In genomic region chr15:25182736-25183445, GRCh38 we compare ENCODE assay signal across 18 cellular contexts.
DNase-seq lines count a peak whose midpoint lies in the region; ATAC-seq and TF ChIP-seq lines count a peak whose summit lies in the region.
"Had no signal": no experiment of that assay in that cellular context is flagged by ENCODE, and none has a peak within 500 bp of the region (broad histone marks: within the 10 kb centered on the region; RNA-seq: fewer than 3 reads in every experiment).

No MANE protein-coding gene starts in this region.

- H3K9me3 Mint-ChIP-seq in activated CD8-positive, alpha-beta memory T cell treated with anti-CD3 and anti-CD28 coated beads, Interleukin-2, amount 10 ng/mL, durations not matched to agents 7 days and 5 days (ENCODE audit: low read depth) = no peaks in the 10 kb centered on the region
- peaks cover 23% of the 10 kb centered on the region for H3K9me3 Mint-ChIP-seq in glutamatergic neuron (ENCODE audit: unreplicated experiment)
- H3K9me3 Mint-ChIP-seq in activated T-cell treated with anti-CD3 and anti-CD28 coated beads, Interleukin-2, amount 50 U/mL, for 24 hours = peaks cover 14% of the 10 kb centered on the region
- H3K9me3 Mint-ChIP-seq: activated naive CD4-positive, alpha-beta T cell treated with anti-CD3 and anti-CD28 coated beads, Interleukin-2, amount 50 U/mL, for 24 hours had no signal

- H3K36me3 ChIP-seq in right lobe of liver (no peaks in the 10 kb centered on the region), suprapubic skin (no peaks in the 10 kb centered on the region)
- H3K36me3 ChIP-seq: thyroid gland had no signal

- TF ChIP-seq CTCF in glutamatergic neuron (IDR thresholded peaks at IDR 0.05; ENCODE audit: partially characterized antibody, unreplicated experiment) = no peak
- TF ChIP-seq CTCF in right lobe of liver (IDR thresholded peaks at IDR 0.05) = peak in 1 of 4 donors; percentile 12
- TF ChIP-seq CTCF in suprapubic skin (IDR thresholded peaks at IDR 0.05) = no peak

- no peak overlapping the region for H3K27ac Mint-ChIP-seq in activated CD8-positive, alpha-beta memory T cell treated with anti-CD3 and anti-CD28 coated beads, Interleukin-2, amount 10 ng/mL, durations not matched to agents 7 days and 5 days
- H3K27ac Mint-ChIP-seq in glutamatergic neuron (ENCODE audit: unreplicated experiment) = no peak overlapping the region
- H3K27ac Mint-ChIP-seq in activated T-cell treated with anti-CD3 and anti-CD28 coated beads, Interleukin-2, amount 50 U/mL, for 24 hours = no peak overlapping the region
- H3K27ac Mint-ChIP-seq: activated CD8-positive, alpha-beta T cell treated with anti-CD3 and anti-CD28 coated beads, Interleukin-2, amount 10 ng/mL, durations not matched to agents 7 days and 5 days; activated naive CD4-positive, alpha-beta T cell treated with anti-CD3 and anti-CD28 coated beads, Interleukin-2, amount 50 U/mL, for 24 hours; brain; nephron progenitor cell had no signal

- no peak for ATAC-seq in activated CD8-positive, alpha-beta memory T cell treated with anti-CD3 and anti-CD28 coated beads, Interleukin-2, amount 10 ng/mL, durations not matched to agents 7 days and 5 days
- ATAC-seq in right lobe of liver = no peak
- no peak for ATAC-seq in HG03342 (IDR thresholded peaks at IDR 0.05; ENCODE audit: unreplicated experiment)
- ATAC-seq: activated CD8-positive, alpha-beta T cell treated with anti-CD3 and anti-CD28 coated beads, Interleukin-2, amount 10 ng/mL, durations not matched to agents 7 days and 5 days had no signal

- H3K4me1 Mint-ChIP-seq in activated CD8-positive, alpha-beta memory T cell treated with anti-CD3 and anti-CD28 coated beads, Interleukin-2, amount 10 ng/mL, durations not matched to agents 7 days and 5 days = no peaks in the 10 kb centered on the region
- H3K4me1 Mint-ChIP-seq in glutamatergic neuron (ENCODE audit: low read depth, unreplicated experiment) = no peaks in the 10 kb centered on the region
- H3K4me1 Mint-ChIP-seq in activated T-cell treated with anti-CD3 and anti-CD28 coated beads, Interleukin-2, amount 50 U/mL, for 24 hours (ENCODE audit: low read depth) = no peaks in the 10 kb centered on the region
- H3K4me1 Mint-ChIP-seq: activated naive CD4-positive, alpha-beta T cell treated with anti-CD3 and anti-CD28 coated beads, Interleukin-2, amount 50 U/mL, for 24 hours; brain; nephron progenitor cell had no signal

- H3K4me3 Mint-ChIP-seq in activated CD8-positive, alpha-beta memory T cell treated with anti-CD3 and anti-CD28 coated beads, Interleukin-2, amount 10 ng/mL, durations not matched to agents 7 days and 5 days = no peak overlapping the region
- no peak overlapping the region for H3K4me3 Mint-ChIP-seq in glutamatergic neuron (ENCODE audit: unreplicated experiment)
- H3K4me3 Mint-ChIP-seq in activated T-cell treated with anti-CD3 and anti-CD28 coated beads, Interleukin-2, amount 50 U/mL, for 24 hours = no peak overlapping the region
- H3K4me3 Mint-ChIP-seq: activated CD8-positive, alpha-beta T cell treated with anti-CD3 and anti-CD28 coated beads, Interleukin-2, amount 10 ng/mL, durations not matched to agents 7 days and 5 days; activated naive CD4-positive, alpha-beta T cell treated with anti-CD3 and anti-CD28 coated beads, Interleukin-2, amount 50 U/mL, for 24 hours; brain; nephron progenitor cell had no signal

- H3K4me1 ChIP-seq in right lobe of liver (no peaks in the 10 kb centered on the region), suprapubic skin (no peaks in the 10 kb centered on the region)
- H3K4me1 ChIP-seq: thyroid gland had no signal

- TF ChIP-seq EP300 in suprapubic skin (IDR thresholded peaks at IDR 0.05) = no peak

- no peaks in the 10 kb centered on the region for H3K9me3 ChIP-seq in right lobe of liver
- peaks cover 29% of the 10 kb centered on the region for H3K9me3 ChIP-seq in suprapubic skin
- H3K9me3 ChIP-seq: thyroid gland had no signal

- intact Hi-C loops in right lobe of liver (cut with DNase I) = no loop called here

- DNase-seq in activated CD8-positive, alpha-beta memory T cell treated with anti-CD3 and anti-CD28 coated beads, Interleukin-2, amount 50 U/mL, for 4 hours = peak; percentile 8
- DNase-seq in activated CD8-positive, alpha-beta memory T cell treated with anti-CD3 and anti-CD28 coated beads, Interleukin-2, amount 10 ng/mL, durations not matched to agents 7 days and 5 days = no peak
- peak; percentile 7 for DNase-seq in glutamatergic neuron
- DNase-seq in right lobe of liver = peak; percentile 9 to 32 (median 31)
- peak; percentile 24 to 48 for DNase-seq in suprapubic skin (ENCODE audit: low spot score in 2 of 2)
- no peak for DNase-seq in NCI-H187 treated with DMSO at 0.1 percent for 48 hours (lab: John Stamatoyannopoulos, UW)
- no peak for DNase-seq in activated T-cell treated with anti-CD3 and anti-CD28 coated beads, Interleukin-2, amount 50 U/mL, for 24 hours
- DNase-seq: activated CD8-positive, alpha-beta T cell treated with anti-CD3 and anti-CD28 coated beads, Interleukin-2, amount 10 ng/mL, durations not matched to agents 7 days and 5 days; effector CD4-positive, alpha-beta T cell; NCI-H1694 treated with DMSO at 0.1 percent for 48 hours; NCI-H524; nephron progenitor cell; thyroid gland had no signal

- WGBS in right lobe of liver (ENCODE audit: insufficient coverage, low coverage, low lambda C conversion rate, missing lambda C conversion rate) = 80% methylated on average over 1 of the region's 14 CpGs
- 83% methylated on average over 11 of the region's 14 CpGs for WGBS in suprapubic skin

- H3K27ac ChIP-seq in right lobe of liver (no peak overlapping the region), suprapubic skin (no peak overlapping the region)
- H3K27ac ChIP-seq: C4-2B, SK-N-MC, thyroid gland had no signal

- TF ChIP-seq POLR2A in right lobe of liver (IDR thresholded peaks at IDR 0.05) (no peak), suprapubic skin (IDR thresholded peaks at IDR 0.05) (no peak)

- CTCF ChIA-PET in activated CD8-positive, alpha-beta memory T cell treated with anti-CD3 and anti-CD28 coated beads, Interleukin-2, amount 10 ng/mL, durations not matched to agents 7 days and 5 days (lab: Charles Lee) = no interaction called here

- no peaks in the 10 kb centered on the region for H3K27me3 ChIP-seq in right lobe of liver
- H3K27me3 ChIP-seq in suprapubic skin = no peaks in the 10 kb centered on the region
- H3K27me3 ChIP-seq: thyroid gland had no signal

- H3K4me3 ChIP-seq in right lobe of liver (no peak overlapping the region), suprapubic skin (no peak overlapping the region)
- H3K4me3 ChIP-seq: SK-N-MC, thyroid gland had no signal

- no peaks in the 10 kb centered on the region for H3K36me3 Mint-ChIP-seq in activated CD8-positive, alpha-beta memory T cell treated with anti-CD3 and anti-CD28 coated beads, Interleukin-2, amount 10 ng/mL, durations not matched to agents 7 days and 5 days
- peaks cover 6% of the 10 kb centered on the region for H3K36me3 Mint-ChIP-seq in glutamatergic neuron (ENCODE audit: unreplicated experiment)
- no peaks in the 10 kb centered on the region for H3K36me3 Mint-ChIP-seq in activated T-cell treated with anti-CD3 and anti-CD28 coated beads, Interleukin-2, amount 50 U/mL, for 24 hours (ENCODE audit: low read depth)
- H3K36me3 Mint-ChIP-seq: activated naive CD4-positive, alpha-beta T cell treated with anti-CD3 and anti-CD28 coated beads, Interleukin-2, amount 50 U/mL, for 24 hours had no signal

- no peaks in the 10 kb centered on the region for H3K27me3 Mint-ChIP-seq in activated CD8-positive, alpha-beta memory T cell treated with anti-CD3 and anti-CD28 coated beads, Interleukin-2, amount 10 ng/mL, durations not matched to agents 7 days and 5 days
- H3K27me3 Mint-ChIP-seq in glutamatergic neuron (ENCODE audit: unreplicated experiment) = peaks cover 5% of the 10 kb centered on the region
- no peaks in the 10 kb centered on the region for H3K27me3 Mint-ChIP-seq in activated T-cell treated with anti-CD3 and anti-CD28 coated beads, Interleukin-2, amount 50 U/mL, for 24 hours
- H3K27me3 Mint-ChIP-seq: activated naive CD4-positive, alpha-beta T cell treated with anti-CD3 and anti-CD28 coated beads, Interleukin-2, amount 50 U/mL, for 24 hours; brain had no signal

Comparison
In these comparisons a context has a peak if more than half of its experiments do, and no peak if none do; other contexts are left out.
1. DNase-seq: peak in activated CD8-positive, alpha-beta memory T cell treated with anti-CD3 and anti-CD28 coated beads, Interleukin-2, amount 50 U/mL, for 4 hours (single experiment), glutamatergic neuron (single experiment), right lobe of liver (3 of 3) and suprapubic skin (2 of 2); none in activated CD8-positive, alpha-beta memory T cell treated with anti-CD3 and anti-CD28 coated beads, Interleukin-2, amount 10 ng/mL, durations not matched to agents 7 days and 5 days (single experiment), NCI-H187 treated with DMSO at 0.1 percent for 48 hours (single experiment) and activated T-cell treated with anti-CD3 and anti-CD28 coated beads, Interleukin-2, amount 50 U/mL, for 24 hours (single experiment).